23 cellular contexts compared by ENCODE assay signal in the genomic region with DNA sequence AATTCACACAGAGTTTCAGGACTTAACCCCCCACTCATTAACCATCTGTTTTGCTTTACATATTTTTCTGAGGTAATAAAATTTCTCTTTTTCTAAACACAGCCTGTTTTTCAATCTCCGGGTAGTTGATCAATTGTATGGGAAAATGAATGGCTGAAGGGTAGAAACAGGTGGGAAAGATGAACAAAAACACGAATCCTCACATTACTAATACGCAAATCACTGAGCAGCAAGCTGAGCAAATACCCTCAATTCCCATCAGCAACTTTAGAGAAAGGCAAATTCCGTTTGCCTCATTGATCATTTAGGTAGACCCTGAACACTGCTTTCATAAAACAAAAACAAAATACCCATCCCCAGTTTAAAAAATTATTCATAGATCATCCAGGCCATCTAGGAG. TPM values are rescaled to one million over a fixed set of nuclear protein-coding genes. Genes with fewer than 3 reads are reported as not detected.
DNase-seq lines count a peak whose midpoint lies in the region; ATAC-seq and TF ChIP-seq lines count a peak whose summit lies in the region.
"Had no signal": no experiment of that assay in that cellular context is flagged by ENCODE, and none has a peak within 500 bp of the region (broad histone marks: within the 10 kb centered on the region; RNA-seq: fewer than 3 reads in every experiment).

No MANE protein-coding gene starts in this region.

- H3K4me1 ChIP-seq in HCT116 (ENCODE audit: control insufficient read depth in 1 of 2, insufficient read depth in 2 of 2, low read length in 2 of 2) (peaks cover 7 to 30% of the 10 kb centered on the region in 2 experiments), left ventricle myocardium inferior (peaks cover 36% of the 10 kb centered on the region)

- H4K20me1 ChIP-seq in HCT116 (ENCODE audit: insufficient read depth): no peaks in the 10 kb centered on the region

- H3K27ac Mint-ChIP-seq in activated T-cell treated with anti-CD3 and anti-CD28 coated beads, Interleukin-2, amount 50 U/mL, for 72 hours: peak overlapping the region; percentile 98
- H3K27ac Mint-ChIP-seq in activated T-helper 17 cell treated with anti-CD3 and anti-CD28 coated beads, Interleukin-2, amount 50 U/mL, for 72 hours: peak overlapping the region; percentile 53
- peak overlapping the region; percentile 96 to 100 for H3K27ac Mint-ChIP-seq in natural killer cell treated with Interleukin-12 subunit alpha and Interleukin-12 subunit beta and Interleukin-15 and Interleukin-18, amount 100 ng/mL, for 72 hours
- H3K27ac Mint-ChIP-seq: mesothelial cell of epicardium had no signal

- intact Hi-C loops in HCT116 (cut with micrococcal nuclease) (loop anchor here (10.0 kb wide), 1 partner anchor 844 kb away; no protein-coding TSS in a partner anchor), left ventricle myocardium inferior (cut with micrococcal nuclease) (loop anchor here (5.0 kb wide), 1 partner anchor 144 kb away; no protein-coding TSS in a partner anchor)

- POLR2A ChIA-PET in HCT116 (lab: Charles Lee): interaction anchor here (2.0 kb wide), 1 partner anchor 180 kb away, joined by 6 read pairs; a partner anchor contains a TSS
- POLR2A ChIA-PET in GM10248 (lab: Yijun Ruan, JAX): interaction anchor here (3.2 kb wide), 1 partner anchor 10 kb away, joined by 27 read pairs; a partner anchor contains a TSS

- no peaks in the 10 kb centered on the region for H3K36me3 ChIP-seq in HCT116 (ENCODE audit: control insufficient read depth in 1 of 2, insufficient read depth in 2 of 2, low read length in 2 of 2)
- H3K36me3 ChIP-seq in left ventricle myocardium inferior: no peaks in the 10 kb centered on the region
- H3K36me3 ChIP-seq: brain microvascular endothelial cell, HAP-1, sigmoid colon, thyroid gland had no signal

- H3K36me3 Mint-ChIP-seq in activated T-cell treated with anti-CD3 and anti-CD28 coated beads, Interleukin-2, amount 50 U/mL, for 72 hours (ENCODE audit: insufficient read depth in 2 of 2): peaks cover 4 to 5% of the 10 kb centered on the region in 2 donors
- peaks cover 11% of the 10 kb centered on the region for H3K36me3 Mint-ChIP-seq in activated T-cell treated with anti-CD3 and anti-CD28 coated beads, Interleukin-2, amount 50 U/mL, for 4 hours (ENCODE audit: insufficient read depth)
- H3K36me3 Mint-ChIP-seq in activated T-helper 17 cell treated with anti-CD3 and anti-CD28 coated beads, Interleukin-2, amount 50 U/mL, for 72 hours (ENCODE audit: low read depth): peaks cover 25% of the 10 kb centered on the region
- H3K36me3 Mint-ChIP-seq in natural killer cell treated with Interleukin-12 subunit alpha and Interleukin-12 subunit beta and Interleukin-15 and Interleukin-18, amount 100 ng/mL, for 72 hours: peaks cover 21% of the 10 kb centered on the region
- H3K36me3 Mint-ChIP-seq: mesothelial cell of epicardium had no signal

- ATAC-seq in activated T-cell treated with anti-CD3 and anti-CD28 coated beads, Interleukin-2, amount 50 U/mL, for 72 hours (replicated peaks in 1 of 2): no peak
- ATAC-seq in activated T-cell treated with anti-CD3 and anti-CD28 coated beads, Interleukin-2, amount 50 U/mL, for 4 hours: no peak
- ATAC-seq in HCT116 (no peak), HG02798 (IDR thresholded peaks at IDR 0.05; ENCODE audit: poor library complexity, unreplicated experiment) (no peak)
- ATAC-seq in activated T-helper 17 cell treated with anti-CD3 and anti-CD28 coated beads, Interleukin-2, amount 50 U/mL, for 72 hours (replicated peaks): no peak
- no peak for ATAC-seq in natural killer cell treated with Interleukin-12 subunit alpha and Interleukin-12 subunit beta and Interleukin-15 and Interleukin-18, amount 100 ng/mL, for 72 hours
- ATAC-seq: left colon had no signal

- H3K79me2 ChIP-seq in HCT116 (ENCODE audit: insufficient read depth, low read length): no peaks in the 10 kb centered on the region

- no peak for DNase-seq in activated T-cell treated with anti-CD3 and anti-CD28 coated beads, Interleukin-2, amount 50 U/mL, for 72 hours
- no peak for DNase-seq in activated T-cell treated with anti-CD3 and anti-CD28 coated beads, Interleukin-2, amount 50 U/mL, for 4 hours
- DNase-seq in HCT116 (ENCODE audit: low read depth, low spot score) (no peak), left ventricle myocardium inferior (no peak), GM10248 (ENCODE audit: extremely low spot score) (no peak)
- DNase-seq in natural killer cell treated with Interleukin-12 subunit alpha and Interleukin-12 subunit beta and Interleukin-15 and Interleukin-18, amount 100 ng/mL, for 72 hours (ENCODE audit: low spot score): no peak
- DNase-seq: activated CD4-positive, alpha-beta T cell treated with anti-CD3 and anti-CD28 coated beads for 1 hour; brain microvascular endothelial cell; DMS79; glutamatergic neuron; Karpas-422; left colon; NCI-H1092; NCI-H2029; NCI-H446; posterior cingulate gyrus; sigmoid colon; thyroid gland had no signal

- H3K4me1 Mint-ChIP-seq in activated T-cell treated with anti-CD3 and anti-CD28 coated beads, Interleukin-2, amount 50 U/mL, for 72 hours (ENCODE audit: low read depth): peaks cover 72% of the 10 kb centered on the region
- H3K4me1 Mint-ChIP-seq in activated T-cell treated with anti-CD3 and anti-CD28 coated beads, Interleukin-2, amount 50 U/mL, for 4 hours (ENCODE audit: low read depth): peaks cover 59% of the 10 kb centered on the region
- H3K4me1 Mint-ChIP-seq in activated T-helper 17 cell treated with anti-CD3 and anti-CD28 coated beads, Interleukin-2, amount 50 U/mL, for 72 hours: peaks cover 30% of the 10 kb centered on the region
- H3K4me1 Mint-ChIP-seq in natural killer cell treated with Interleukin-12 subunit alpha and Interleukin-12 subunit beta and Interleukin-15 and Interleukin-18, amount 100 ng/mL, for 72 hours (ENCODE audit: low read depth in 2 of 2): peaks cover 61 to 62% of the 10 kb centered on the region in 2 donors

- no peak for TF ChIP-seq CTCF in HCT116 (IDR thresholded peaks at IDR 0.05 in 2 of 3, conservative IDR thresholded peaks at IDR 0.05 in 1 of 3; ENCODE audit: borderline replicate concordance in 1 of 3, insufficient read depth in 1 of 3, low read depth in 2 of 3, low read length in 2 of 3)
- TF ChIP-seq CTCF in left ventricle myocardium inferior (IDR thresholded peaks at IDR 0.05; ENCODE audit: borderline replicate concordance): no peak
- no peak for TF ChIP-seq CTCF in GM10248 (IDR thresholded peaks at IDR 0.05; ENCODE audit: control extremely low read depth, extremely low read depth, low read depth, missing control alignments)

- H3K9me3 ChIP-seq in HCT116 (ENCODE audit: control insufficient read depth in 1 of 2, insufficient read depth in 1 of 2, low read depth in 1 of 2, low read length in 2 of 2) (no peaks in the 10 kb centered on the region), left ventricle myocardium inferior (replicated peaks) (no peaks in the 10 kb centered on the region)
- H3K9me3 ChIP-seq: HAP-1, sigmoid colon, thyroid gland had no signal

- RAD21 ChIA-PET in HCT116 (lab: Charles Lee; ENCODE audit: low non-redundant PET in 1 of 2, low total read pairs in 2 of 2, uncharacterized antibody in 2 of 2, unreplicated experiment in 2 of 2): no interaction called here

- no peak for TF ChIP-seq RAD21 in HCT116 (IDR thresholded peaks at IDR 0.05; ENCODE audit: low read depth)

- H3K4me3 ChIP-seq in HCT116 (replicated peaks in 1 of 2; ENCODE audit: low read depth in 1 of 2, low read length in 2 of 2) (no peak overlapping the region), left ventricle myocardium inferior (no peak overlapping the region)
- H3K4me3 ChIP-seq: HAP-1, sigmoid colon, thyroid gland had no signal

- no peaks in the 10 kb centered on the region for H3K9me2 ChIP-seq in HCT116 (ENCODE audit: insufficient read depth)

- TF ChIP-seq POLR2A in HCT116 (IDR thresholded peaks at IDR 0.05; ENCODE audit: borderline replicate concordance, extremely low read depth, insufficient read depth, insufficient read length): no peak

- H3K9ac ChIP-seq in HCT116 (ENCODE audit: low read length): no peak overlapping the region

- H3K27me3 ChIP-seq in HCT116 (ENCODE audit: insufficient read depth, low read length): no peaks in the 10 kb centered on the region
- no peaks in the 10 kb centered on the region for H3K27me3 ChIP-seq in left ventricle myocardium inferior (ENCODE audit: low read depth)
- H3K27me3 ChIP-seq: brain microvascular endothelial cell, sigmoid colon, thyroid gland had no signal

- peaks cover 0 to 3% of the 10 kb centered on the region in 2 donors for H3K9me3 Mint-ChIP-seq in activated T-cell treated with anti-CD3 and anti-CD28 coated beads, Interleukin-2, amount 50 U/mL, for 72 hours
- H3K9me3 Mint-ChIP-seq in activated T-cell treated with anti-CD3 and anti-CD28 coated beads, Interleukin-2, amount 50 U/mL, for 4 hours: peaks cover 5% of the 10 kb centered on the region
- no peaks in the 10 kb centered on the region for H3K9me3 Mint-ChIP-seq in activated T-helper 17 cell treated with anti-CD3 and anti-CD28 coated beads, Interleukin-2, amount 50 U/mL, for 72 hours
- H3K9me3 Mint-ChIP-seq in natural killer cell treated with Interleukin-12 subunit alpha and Interleukin-12 subunit beta and Interleukin-15 and Interleukin-18, amount 100 ng/mL, for 72 hours: peaks cover 3% of the 10 kb centered on the region
- H3K9me3 Mint-ChIP-seq: mesothelial cell of epicardium, neural crest cell had no signal

- CTCF ChIA-PET in HCT116 (lab: Charles Lee): no interaction called here
- CTCF ChIA-PET in GM10248 (lab: Yijun Ruan, JAX): interaction anchor here (2.7 to 3.6 kb wide), 4 partner anchors 9 to 151 kb away, joined by 10 to 53 read pairs (median 34); a partner anchor contains a TSS

- no TSS peak for BruUV-seq in HCT116 (replicated peaks; lab: Mats Ljungman, UMichigan)

- H2AFZ ChIP-seq in HCT116 (ENCODE audit: low read depth, low read length, poor library complexity, severe bottlenecking): peak overlapping the region; percentile 27

- H3K27ac ChIP-seq in HCT116 (ENCODE audit: low read depth, low read length) (no peak overlapping the region), left ventricle myocardium inferior (replicated peaks) (no peak overlapping the region)
- H3K27ac ChIP-seq: brain microvascular endothelial cell had no signal

- H3K4me2 ChIP-seq in HCT116 (ENCODE audit: low read length): no peak overlapping the region

- H3K4me3 Mint-ChIP-seq in activated T-cell treated with anti-CD3 and anti-CD28 coated beads, Interleukin-2, amount 50 U/mL, for 72 hours: peak overlapping the region in 1 of 2 donors; percentile 87
- no peak overlapping the region for H3K4me3 Mint-ChIP-seq in activated T-cell treated with anti-CD3 and anti-CD28 coated beads, Interleukin-2, amount 50 U/mL, for 4 hours
- peak overlapping the region; percentile 97 for H3K4me3 Mint-ChIP-seq in activated T-helper 17 cell treated with anti-CD3 and anti-CD28 coated beads, Interleukin-2, amount 50 U/mL, for 72 hours
- peak overlapping the region; percentile 71 for H3K4me3 Mint-ChIP-seq in natural killer cell treated with Interleukin-12 subunit alpha and Interleukin-12 subunit beta and Interleukin-15 and Interleukin-18, amount 100 ng/mL, for 72 hours
- H3K4me3 Mint-ChIP-seq: neural crest cell had no signal

- no peaks in the 10 kb centered on the region for H3K27me3 Mint-ChIP-seq in activated T-cell treated with anti-CD3 and anti-CD28 coated beads, Interleukin-2, amount 50 U/mL, for 72 hours (ENCODE audit: low read depth)
- peaks cover 2% of the 10 kb centered on the region for H3K27me3 Mint-ChIP-seq in activated T-cell treated with anti-CD3 and anti-CD28 coated beads, Interleukin-2, amount 50 U/mL, for 4 hours (ENCODE audit: low read depth)
- no peaks in the 10 kb centered on the region for H3K27me3 Mint-ChIP-seq in activated T-helper 17 cell treated with anti-CD3 and anti-CD28 coated beads, Interleukin-2, amount 50 U/mL, for 72 hours
- no peaks in the 10 kb centered on the region for H3K27me3 Mint-ChIP-seq in natural killer cell treated with Interleukin-12 subunit alpha and Interleukin-12 subunit beta and Interleukin-15 and Interleukin-18, amount 100 ng/mL, for 72 hours

RNA-seq across cellular contexts. Expression of a gene that starts 1.9 kb away (rescaled TPM):
- total RNA-seq in activated T-cell treated with anti-CD3 and anti-CD28 coated beads, Interleukin-2, amount 50 U/mL, for 72 hours: 10 to 100 TPM; 16.4 to 36.3 TPM
- 10 to 100 TPM; 33.7 to 58.4 (median 42.1) TPM for total RNA-seq in activated T-cell treated with anti-CD3 and anti-CD28 coated beads, Interleukin-2, amount 50 U/mL, for 4 hours
- total RNA-seq in HCT116 (2021; ENCODE audit: unreplicated experiment): 2.5 TPM
- 1.6 and 2.6 TPM in 2 replicates for polyA plus RNA-seq in HCT116 (2012)
- total RNA-seq in activated T-helper 17 cell treated with anti-CD3 and anti-CD28 coated beads, Interleukin-2, amount 50 U/mL, for 72 hours: 10 to 100 TPM; 35.2 to 42.2 TPM
- 100 to 1,000 TPM in 1 of 2 donors, 10 to 100 TPM in 1; 97.1 to 242 TPM for total RNA-seq in natural killer cell treated with Interleukin-12 subunit alpha and Interleukin-12 subunit beta and Interleukin-15 and Interleukin-18, amount 100 ng/mL, for 72 hours
- total RNA-seq in left ventricle myocardium inferior: 14.7 TPM
- total RNA-seq: neural crest cell had no signal

RNA-seq across cellular contexts. Expression of a gene that starts 10.7 kb away (rescaled TPM):
- total RNA-seq in activated T-cell treated with anti-CD3 and anti-CD28 coated beads, Interleukin-2, amount 50 U/mL, for 72 hours: 10 to 100 TPM; 48.6 to 49.9 TPM
- total RNA-seq in activated T-cell treated with anti-CD3 and anti-CD28 coated beads, Interleukin-2, amount 50 U/mL, for 4 hours: 10 to 100 TPM; 23.7 to 45.3 (median 30.9) TPM
- total RNA-seq in HCT116 (2021; ENCODE audit: unreplicated experiment): 23.8 TPM
- polyA plus RNA-seq in HCT116 (2012): 9.9 and 11.0 TPM in 2 replicates
- total RNA-seq in activated T-helper 17 cell treated with anti-CD3 and anti-CD28 coated beads, Interleukin-2, amount 50 U/mL, for 72 hours: 10 to 100 TPM; 25.8 to 26.3 TPM
- 10 to 100 TPM; 30.7 to 47.4 TPM for total RNA-seq in natural killer cell treated with Interleukin-12 subunit alpha and Interleukin-12 subunit beta and Interleukin-15 and Interleukin-18, amount 100 ng/mL, for 72 hours
- 34.3 TPM for total RNA-seq in left ventricle myocardium inferior
